18 cellular contexts compared by ENCODE assay signal in the genomic region with DNA sequence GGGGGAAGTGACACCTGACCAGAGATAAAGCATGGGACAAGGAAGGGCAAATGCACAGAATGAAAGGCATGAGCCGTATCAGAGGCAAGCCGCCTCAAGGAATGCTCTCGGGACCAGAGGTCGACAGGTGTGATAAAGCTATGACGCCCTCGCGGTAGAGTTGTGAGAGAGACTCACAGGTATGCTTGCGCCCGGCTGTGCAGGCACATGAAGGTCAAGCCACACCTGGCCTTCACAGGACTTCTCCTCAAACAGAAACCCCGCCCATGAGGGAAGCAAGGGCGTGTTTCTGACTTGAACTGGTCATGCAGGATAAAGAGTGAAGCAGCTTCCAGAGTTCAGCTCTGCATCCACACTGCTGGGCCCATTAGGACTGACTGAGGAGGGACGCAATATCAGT. TPM values are rescaled to one million over a fixed set of nuclear protein-coding genes. Genes with fewer than 3 reads are reported as not detected.
A peak's percentile ranks its signal among the peaks of the same experiment; 100 is the strongest.
DNase-seq lines count a peak whose midpoint lies in the region; FAIRE-seq and TF ChIP-seq lines count a peak whose summit lies in the region.
"Had no signal": no experiment of that assay in that cellular context is flagged by ENCODE, and none has a peak within 500 bp of the region (broad histone marks: within the 10 kb centered on the region; RNA-seq: fewer than 3 reads in every experiment).

No MANE protein-coding gene starts in this region.

- DNase-seq in COLO668 (lab: John Stamatoyannopoulos, UW; ENCODE audit: unreplicated experiment) (peak; percentile 17), HL-60 (ENCODE audit: low read depth in 1 of 2, low spot score in 1 of 2) (no peak), epithelial cell of esophagus (ENCODE audit: low read depth) (peak; percentile 14), trophoblast cell (peak; percentile 100), DMS 273 treated with DMSO at 0.1 percent for 48 hours (lab: John Stamatoyannopoulos, UW) (no peak), GM19239 (ENCODE audit: insufficient read length, low spot score) (no peak), NCI-H2107 treated with DMSO at 0.1 percent for 48 hours (lab: John Stamatoyannopoulos, UW; ENCODE audit: unreplicated experiment) (no peak)
- DNase-seq: activated CD4-positive, CD25-positive, alpha-beta regulatory T cell; activated effector memory CD4-positive, alpha-beta T cell treated with anti-CD3 and anti-CD28 coated beads, Interleukin-2, amount 50 U/mL, for 16 hours; DMS153; H7; mammary epithelial cell; sigmoid colon; stimulated activated CD4-positive, alpha-beta T cell treated with anti-CD3 and anti-CD28 coated beads, Interleukin-2, amount 100 ng/mL, for 24 hours had no signal

- H3K4ac ChIP-seq in trophoblast cell (ENCODE audit: low read depth, low read length) = no peak overlapping the region

- no peak overlapping the region for H2AK5ac ChIP-seq in trophoblast cell (ENCODE audit: low read length)

- peaks cover 26 to 54% of the 10 kb centered on the region in 2 experiments for H3K36me3 ChIP-seq in trophoblast cell (ENCODE audit: control insufficient read depth in 1 of 2, insufficient read depth in 2 of 2, low read length in 2 of 2)

- no peak overlapping the region for H2BK5ac ChIP-seq in trophoblast cell (ENCODE audit: low read depth, low read length, poor library complexity)

- H3K4me3 ChIP-seq in HL-60 (replicated peaks; ENCODE audit: insufficient read depth, low read length) (no peak overlapping the region), epithelial cell of esophagus (ENCODE audit: low read length) (no peak overlapping the region), trophoblast cell (ENCODE audit: low read depth, low read length) (no peak overlapping the region)
- H3K4me3 ChIP-seq: coronary artery, gastroesophageal sphincter, sigmoid colon had no signal

- H3K4me1 ChIP-seq in trophoblast cell (ENCODE audit: control insufficient read depth in 1 of 2, insufficient read depth in 2 of 2, low read length in 2 of 2) = peaks cover 0 to 3% of the 10 kb centered on the region in 2 experiments

- WGBS in trophoblast cell (ENCODE audit: extremely low coverage, insufficient coverage, insufficient read length) = no CpG with 5 or more reads among the region's 12 CpGs

- no peak overlapping the region for H4K12ac ChIP-seq in trophoblast cell (ENCODE audit: low read depth, low read length)

- no peaks in the 10 kb centered on the region for H3K79me1 ChIP-seq in trophoblast cell (ENCODE audit: low read length)

- peak overlapping the region; percentile 32 for H3K27ac ChIP-seq in HL-60 (replicated peaks)
- no peak overlapping the region for H3K27ac ChIP-seq in trophoblast cell (ENCODE audit: low read depth, low read length)
- H3K27ac ChIP-seq: coronary artery, epithelial cell of prostate, gastroesophageal sphincter, sigmoid colon had no signal

- no peak overlapping the region for H4K91ac ChIP-seq in trophoblast cell (ENCODE audit: low read depth, low read length)

- H2BK12ac ChIP-seq in trophoblast cell (ENCODE audit: low read length) = no peak overlapping the region

- no peak overlapping the region for H3K9ac ChIP-seq in trophoblast cell (ENCODE audit: low read length)

- no peak overlapping the region for H4K8ac ChIP-seq in trophoblast cell (ENCODE audit: low read depth, low read length)

- H3K9me3 ChIP-seq in trophoblast cell (ENCODE audit: insufficient read depth, low read depth, low read length) = no peaks in the 10 kb centered on the region
- H3K9me3 ChIP-seq: gastroesophageal sphincter, sigmoid colon had no signal

- H2AFZ ChIP-seq in trophoblast cell (ENCODE audit: insufficient read depth, low read length, poor library complexity) = no peak overlapping the region

- H3K79me2 ChIP-seq in trophoblast cell (ENCODE audit: control insufficient read depth, insufficient read depth, low read length, poor library complexity) = no peaks in the 10 kb centered on the region

- H3K18ac ChIP-seq in trophoblast cell (ENCODE audit: low read length) = no peak overlapping the region

- no peak overlapping the region for H2BK120ac ChIP-seq in trophoblast cell (ENCODE audit: insufficient read depth, low read length, poor library complexity)

- H3K27me3 ChIP-seq in HL-60 (ENCODE audit: insufficient read depth, poor library complexity, severe bottlenecking) (no peaks in the 10 kb centered on the region), trophoblast cell (ENCODE audit: insufficient read depth, low read length) (no peaks in the 10 kb centered on the region)
- H3K27me3 ChIP-seq: gastroesophageal sphincter, sigmoid colon had no signal

- no peak overlapping the region for H3K14ac ChIP-seq in trophoblast cell (ENCODE audit: low read length)

- peak overlapping the region; percentile 13 for H3K23ac ChIP-seq in trophoblast cell (ENCODE audit: low read length)

- H3K4me2 ChIP-seq in trophoblast cell (ENCODE audit: low read length) = no peak overlapping the region

- no peak for TF ChIP-seq CTCF in HL-60 (IDR thresholded peaks at IDR 0.05; ENCODE audit: insufficient read depth, low read length)
- no peak for TF ChIP-seq CTCF in epithelial cell of esophagus (IDR thresholded peaks at IDR 0.05; ENCODE audit: insufficient read depth, low read depth, low read length, missing control alignments)

- no peak for FAIRE-seq in GM19239 (lab: Jason Lieb, UNC)
- FAIRE-seq: RCC 7860 had no signal

RNA-seq across cellular contexts. Expression of a gene that starts 7.8 kb away (rescaled TPM):
- polyA plus RNA-seq in trophoblast cell (2013) = 31.8 and 32.8 TPM in 2 replicates

RNA-seq across cellular contexts. Expression of a gene that starts 37.2 kb away (rescaled TPM):
- polyA plus RNA-seq in trophoblast cell (2013) = 32.1 and 34.1 TPM in 2 replicates

RNA-seq across cellular contexts. Expression of a gene that starts 54.6 kb away (rescaled TPM):
- 0.82 and 0.90 TPM in 2 replicates for polyA plus RNA-seq in trophoblast cell (2013)

Comparison
In these comparisons a context has a peak if more than half of its experiments do, and no peak if none do; other contexts are left out.
1. DNase-seq: peak in COLO668 (single experiment), epithelial cell of esophagus (single experiment) and trophoblast cell (2 of 2); none in HL-60 (0 of 2), DMS 273 treated with DMSO at 0.1 percent for 48 hours (single experiment), GM19239 (single experiment) and NCI-H2107 treated with DMSO at 0.1 percent for 48 hours (single experiment).